Comparison of ENCODE assay signal across 1 cellular context in genomic region chr5:16558984-16559629, GRCh38.
A peak's percentile ranks its signal among the peaks of the same experiment; 100 is the strongest.
TF ChIP-seq lines count a peak whose summit lies in the region.

No MANE protein-coding gene starts in this region.

TF ChIP-seq in GM23338, 12 proteins besides CTCF, POLR2A, EP300 and RAD21:
- TF ChIP-seq ZNF462 (CRISPR knock-in tag; IDR thresholded peaks at IDR 0.05) (peak; percentile 60), EZH2 (IDR thresholded peaks at IDR 0.05; ENCODE audit: low read depth, unreplicated experiment) (no peak), ZNF331 (CRISPR knock-in tag; IDR thresholded peaks at IDR 0.05; ENCODE audit: low read depth) (no peak), REST (IDR thresholded peaks at IDR 0.05; ENCODE audit: unreplicated experiment) (no peak), POLR2AphosphoS5 (IDR thresholded peaks at IDR 0.05; ENCODE audit: low read depth) (no peak), NANOG (IDR thresholded peaks at IDR 0.05; ENCODE audit: borderline replicate concordance) (no peak), ZNF114 (CRISPR knock-in tag; IDR thresholded peaks at IDR 0.05) (no peak)
TF ChIP-seq in GM23338: peak in this region for 1.
